In genomic region chr11:2271327-2272240, GRCh38 we compare ENCODE assay signal across 11 cellular contexts. TPM values are rescaled to one million over a fixed set of nuclear protein-coding genes. Genes with fewer than 3 reads are reported as not detected.
DNase-seq lines count a peak whose midpoint lies in the region; ATAC-seq and TF ChIP-seq lines count a peak whose summit lies in the region.
"Had no signal": no experiment of that assay in that cellular context is flagged by ENCODE, and none has a peak within 500 bp of the region (broad histone marks: within the 10 kb centered on the region; RNA-seq: fewer than 3 reads in every experiment).

No MANE protein-coding gene starts in this region.

- no peak for TF ChIP-seq CTCF in left ventricle myocardium inferior (IDR thresholded peaks at IDR 0.05; ENCODE audit: borderline replicate concordance)

- peak overlapping the region; percentile 46 for H3K4me3 Mint-ChIP-seq in dendritic cell treated with granulocyte-macrophage colony-stimulating factor and Interleukin-4, amounts not matched to agents 40 ng/mL and 50 ng/mL, for 4 days
- peak overlapping the region; percentile 59 for H3K4me3 Mint-ChIP-seq in natural killer cell treated with Interleukin-12 subunit alpha and Interleukin-12 subunit beta and Interleukin-15 and Interleukin-18, amount 100 ng/mL, for 72 hours

- H3K36me3 Mint-ChIP-seq in dendritic cell treated with granulocyte-macrophage colony-stimulating factor and Interleukin-4, amounts not matched to agents 40 ng/mL and 50 ng/mL, for 4 days (ENCODE audit: low read depth): peaks cover 24% of the 10 kb centered on the region
- no peaks in the 10 kb centered on the region for H3K36me3 Mint-ChIP-seq in natural killer cell treated with Interleukin-12 subunit alpha and Interleukin-12 subunit beta and Interleukin-15 and Interleukin-18, amount 100 ng/mL, for 72 hours

- ATAC-seq in left ventricle myocardium superior: no peak
- no peak for ATAC-seq in natural killer cell treated with Interleukin-12 subunit alpha and Interleukin-12 subunit beta and Interleukin-15 and Interleukin-18, amount 100 ng/mL, for 72 hours

- H3K9me3 ChIP-seq in left ventricle myocardium inferior (replicated peaks): no peaks in the 10 kb centered on the region

- peak overlapping the region; percentile 92 for H3K27ac Mint-ChIP-seq in dendritic cell treated with granulocyte-macrophage colony-stimulating factor and Interleukin-4, amounts not matched to agents 40 ng/mL and 50 ng/mL, for 4 days
- H3K27ac Mint-ChIP-seq in natural killer cell treated with Interleukin-12 subunit alpha and Interleukin-12 subunit beta and Interleukin-15 and Interleukin-18, amount 100 ng/mL, for 72 hours: no peak overlapping the region

- H3K4me3 ChIP-seq in left ventricle myocardium inferior: peak overlapping the region; percentile 64

- peaks cover 89% of the 10 kb centered on the region for H3K27me3 ChIP-seq in left ventricle myocardium inferior (ENCODE audit: low read depth)

- no peaks in the 10 kb centered on the region for H3K36me3 ChIP-seq in left ventricle myocardium inferior

- peaks cover 35% of the 10 kb centered on the region for H3K27me3 Mint-ChIP-seq in dendritic cell treated with granulocyte-macrophage colony-stimulating factor and Interleukin-4, amounts not matched to agents 40 ng/mL and 50 ng/mL, for 4 days
- H3K27me3 Mint-ChIP-seq in natural killer cell treated with Interleukin-12 subunit alpha and Interleukin-12 subunit beta and Interleukin-15 and Interleukin-18, amount 100 ng/mL, for 72 hours: peaks cover 0 to 6% of the 10 kb centered on the region in 2 donors

- H3K4me1 ChIP-seq in left ventricle myocardium inferior: peaks cover 27% of the 10 kb centered on the region

- no peak overlapping the region for H3K27ac ChIP-seq in left ventricle myocardium inferior (replicated peaks)

- no peak for DNase-seq in left ventricle myocardium inferior
- no peak for DNase-seq in left ventricle myocardium superior
- DNase-seq in natural killer cell treated with Interleukin-12 subunit alpha and Interleukin-12 subunit beta and Interleukin-15 and Interleukin-18, amount 100 ng/mL, for 72 hours (ENCODE audit: low spot score): no peak
- peak; percentile 42 for DNase-seq in ureter (ENCODE audit: low spot score)
- DNase-seq in NCI-H2196 (lab: John Stamatoyannopoulos, UW; ENCODE audit: unreplicated experiment): no peak
- DNase-seq in KG1 (lab: John Stamatoyannopoulos, UW): no peak
- no peak for DNase-seq in SW 1271 (lab: John Stamatoyannopoulos, UW)
- DNase-seq: NCI-H524 had no signal

- no peaks in the 10 kb centered on the region for H3K9me3 Mint-ChIP-seq in dendritic cell treated with granulocyte-macrophage colony-stimulating factor and Interleukin-4, amounts not matched to agents 40 ng/mL and 50 ng/mL, for 4 days
- H3K9me3 Mint-ChIP-seq in natural killer cell treated with Interleukin-12 subunit alpha and Interleukin-12 subunit beta and Interleukin-15 and Interleukin-18, amount 100 ng/mL, for 72 hours: no peaks in the 10 kb centered on the region

- H3K4me1 Mint-ChIP-seq in dendritic cell treated with granulocyte-macrophage colony-stimulating factor and Interleukin-4, amounts not matched to agents 40 ng/mL and 50 ng/mL, for 4 days (ENCODE audit: low read depth): peaks cover 36% of the 10 kb centered on the region
- peaks cover 11 to 14% of the 10 kb centered on the region in 2 donors for H3K4me1 Mint-ChIP-seq in natural killer cell treated with Interleukin-12 subunit alpha and Interleukin-12 subunit beta and Interleukin-15 and Interleukin-18, amount 100 ng/mL, for 72 hours (ENCODE audit: low read depth in 2 of 2)

- intact Hi-C loops in left ventricle myocardium inferior (cut with micrococcal nuclease): no loop called here
- intact Hi-C loops in left ventricle myocardium superior (cut with micrococcal nuclease): no loop called here
- intact Hi-C loops in dendritic cell treated with granulocyte-macrophage colony-stimulating factor and Interleukin-4, amounts not matched to agents 40 ng/mL and 50 ng/mL, for 4 days (cut with micrococcal nuclease): loop anchor here (2.0 kb wide), 1 partner anchor 31 kb away; the partner anchor contains the start of gene TSPAN32

RNA-seq across cellular contexts. Expression of gene ASCL2, which starts 1.2 kb away (rescaled TPM):
- total RNA-seq in left ventricle myocardium inferior (not detected), left ventricle myocardium superior (0.17 TPM), ureter (7.9 TPM)
- total RNA-seq in natural killer cell treated with Interleukin-12 subunit alpha and Interleukin-12 subunit beta and Interleukin-15 and Interleukin-18, amount 100 ng/mL, for 72 hours: 1 to 10 TPM; 2.5 to 5.3 TPM

RNA-seq across cellular contexts. Expression of gene C11orf21, which starts 30.1 kb away (rescaled TPM):
- total RNA-seq in left ventricle myocardium inferior (36.0 TPM), left ventricle myocardium superior (66.5 TPM), ureter (2.3 TPM)
- total RNA-seq in natural killer cell treated with Interleukin-12 subunit alpha and Interleukin-12 subunit beta and Interleukin-15 and Interleukin-18, amount 100 ng/mL, for 72 hours: 1 to 10 TPM; 7.2 to 7.6 TPM
- total RNA-seq: bronchial epithelial cell, epithelial cell of proximal tubule had no signal

RNA-seq across cellular contexts. Expression of gene TSPAN32, which starts 30.2 kb away (rescaled TPM):
- 27.1 TPM for total RNA-seq in left ventricle myocardium inferior
- 19.9 TPM for total RNA-seq in left ventricle myocardium superior
- 1 to 10 TPM; 4.3 to 9.9 TPM for total RNA-seq in natural killer cell treated with Interleukin-12 subunit alpha and Interleukin-12 subunit beta and Interleukin-15 and Interleukin-18, amount 100 ng/mL, for 72 hours
- total RNA-seq in ureter: 4.3 TPM
- total RNA-seq: bronchial epithelial cell, epithelial cell of proximal tubule had no signal
